Comparison of ENCODE assay signal across 1 cellular context in genomic region chr17:41524261-41524660, GRCh38.
TF ChIP-seq lines count a peak whose summit lies in the region.

No MANE protein-coding gene starts in this region.

TF ChIP-seq in IMR-90, 13 proteins besides CTCF, POLR2A, EP300 and RAD21:
- TF ChIP-seq RFX5 (IDR thresholded peaks at IDR 0.05; ENCODE audit: low read depth, low read length) = no peak
- no peak for TF ChIP-seq ELK1 (IDR thresholded peaks at IDR 0.05; ENCODE audit: borderline replicate concordance, low read depth, low read length)
- TF ChIP-seq MAFK (IDR thresholded peaks at IDR 0.05; ENCODE audit: low read depth, low read length) = no peak
- no peak for TF ChIP-seq CEBPB (IDR thresholded peaks at IDR 0.05; ENCODE audit: low read depth, low read length)
- no peak for TF ChIP-seq CHD1 (IDR thresholded peaks at IDR 0.05; ENCODE audit: low read depth, low read length)
- TF ChIP-seq FOS (IDR thresholded peaks at IDR 0.05; ENCODE audit: low read depth, low read length) = no peak
- no peak for TF ChIP-seq RCOR1 (IDR thresholded peaks at IDR 0.05; ENCODE audit: insufficient replicate concordance, low read length)
- no peak for TF ChIP-seq NFE2L2 (IDR thresholded peaks at IDR 0.05; ENCODE audit: low read depth, low read length)
- no peak for TF ChIP-seq SMC3 (IDR thresholded peaks at IDR 0.05; ENCODE audit: low read depth, low read length)
- no peak for TF ChIP-seq USF2 (IDR thresholded peaks at IDR 0.05; ENCODE audit: low read depth, low read length)
- TF ChIP-seq BHLHE40 (IDR thresholded peaks at IDR 0.05; ENCODE audit: low read depth, low read length) = no peak
- TF ChIP-seq MXI1 (IDR thresholded peaks at IDR 0.05; ENCODE audit: borderline replicate concordance, low read depth, low read length) = no peak
- no peak for TF ChIP-seq MAZ (IDR thresholded peaks at IDR 0.05; ENCODE audit: borderline replicate concordance, low read depth, low read length)
